In the genomic region with DNA sequence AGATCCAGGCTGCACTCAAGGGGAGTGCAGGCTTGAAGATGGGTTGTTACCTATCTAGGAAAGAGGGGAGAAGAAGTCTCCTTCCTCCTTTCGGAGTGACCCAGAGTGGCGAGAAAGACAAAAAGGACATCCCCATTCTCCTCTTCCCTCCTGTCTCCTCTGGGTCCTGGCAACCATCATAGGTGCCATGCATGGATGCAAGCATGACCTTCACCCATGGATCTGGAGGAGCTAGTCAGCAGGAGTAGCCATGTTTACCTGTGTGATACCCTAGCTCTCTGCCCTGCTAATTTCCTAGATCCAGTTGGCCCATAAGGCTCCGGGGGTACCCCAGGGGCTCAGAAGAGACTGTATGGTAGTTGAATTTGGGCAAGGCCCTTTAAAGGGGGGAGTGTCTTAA, we compare ENCODE assay signal across 1 cellular context.
TF ChIP-seq lines count a peak whose summit lies in the region.

No MANE protein-coding gene starts in this region.

TF ChIP-seq in K562, 482 proteins besides CTCF, POLR2A, EP300 and RAD21 (continued from another document and continues in another):
- TF ChIP-seq, protein P1, sequence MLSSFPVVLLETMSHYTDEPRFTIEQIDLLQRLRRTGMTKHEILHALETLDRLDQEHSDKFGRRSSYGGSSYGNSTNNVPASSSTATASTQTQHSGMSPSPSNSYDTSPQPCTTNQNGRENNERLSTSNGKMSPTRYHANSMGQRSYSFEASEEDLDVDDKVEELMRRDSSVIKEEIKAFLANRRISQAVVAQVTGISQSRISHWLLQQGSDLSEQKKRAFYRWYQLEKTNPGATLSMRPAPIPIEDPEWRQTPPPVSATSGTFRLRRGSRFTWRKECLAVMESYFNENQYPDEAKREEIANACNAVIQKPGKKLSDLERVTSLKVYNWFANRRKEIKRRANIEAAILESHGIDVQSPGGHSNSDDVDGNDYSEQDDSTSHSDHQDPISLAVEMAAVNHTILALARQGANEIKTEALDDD (IDR thresholded peaks at IDR 0.05): no peak
- TF ChIP-seq NELFE (IDR thresholded peaks at IDR 0.05; ENCODE audit: insufficient read depth, insufficient read length) (no peak), ZNF197 (CRISPR knock-in tag; IDR thresholded peaks at IDR 0.05; ENCODE audit: low read depth) (no peak), ERF (CRISPR knock-in tag; IDR thresholded peaks at IDR 0.05) (0 out of 2 replicates have a peak, but pooled peaks have one; percentile 39), HCFC1 (IDR thresholded peaks at IDR 0.05; ENCODE audit: low read depth, low read length) (0 out of 2 replicates have a peak, but pooled peaks have one; percentile 17), EGR1 (conservative IDR thresholded peaks at IDR 0.05) (no peak), ZNF830 (CRISPR knock-in tag; IDR thresholded peaks at IDR 0.05) (no peak), TEAD4 (IDR thresholded peaks at IDR 0.05; ENCODE audit: low read length) (no peak), TEAD4 (CRISPR knock-in tag; IDR thresholded peaks at IDR 0.05; ENCODE audit: borderline replicate concordance) (no peak), HLTF (IDR thresholded peaks at IDR 0.05) (peak; percentile 99), NBN (IDR thresholded peaks at IDR 0.05; ENCODE audit: low read depth) (no peak), PRMT5 (CRISPR knock-in tag; IDR thresholded peaks at IDR 0.05) (no peak), ZFP36 (IDR thresholded peaks at IDR 0.05; ENCODE audit: low read depth, low read length, partially characterized antibody) (peak; percentile 81), GABPB2 (CRISPR knock-in tag; conservative IDR thresholded peaks at IDR 0.05) (no peak), ZNF696 (CRISPR knock-in tag; conservative IDR thresholded peaks at IDR 0.05) (no peak), U2AF2 (optimal IDR thresholded peaks at IDR 0.05; ENCODE audit: low read depth, low read length) (no peak), ATF7 (IDR thresholded peaks at IDR 0.05) (0 out of 2 replicates have a peak, but pooled peaks have one; percentile 21), MYNN (IDR thresholded peaks at IDR 0.05) (peak; percentile 50; the same call in 1 of the 2 replicates), MYNN (CRISPR knock-in tag; IDR thresholded peaks at IDR 0.05) (no peak), ZKSCAN8 (CRISPR knock-in tag; IDR thresholded peaks at IDR 0.05) (no peak), ZNF79 (CRISPR knock-in tag; IDR thresholded peaks at IDR 0.05; ENCODE audit: low read depth) (no peak), ZNF239 (CRISPR knock-in tag; IDR thresholded peaks at IDR 0.05) (no peak), ETV6 (IDR thresholded peaks at IDR 0.05; ENCODE audit: borderline replicate concordance in 1 of 2, low read depth in 2 of 2, low read length in 1 of 2) (no peak), ETV6 (CRISPR knock-in tag; IDR thresholded peaks at IDR 0.05; ENCODE audit: borderline replicate concordance) (no peak), ZNF507 (tag; conservative IDR thresholded peaks at IDR 0.05) (no peak), ZNF253 (CRISPR knock-in tag; conservative IDR thresholded peaks at IDR 0.05) (no peak), EHMT2 (IDR thresholded peaks at IDR 0.05) (peak; percentile 73; the same call in 1 of the 2 replicates)
- TF ChIP-seq, protein P2, sequence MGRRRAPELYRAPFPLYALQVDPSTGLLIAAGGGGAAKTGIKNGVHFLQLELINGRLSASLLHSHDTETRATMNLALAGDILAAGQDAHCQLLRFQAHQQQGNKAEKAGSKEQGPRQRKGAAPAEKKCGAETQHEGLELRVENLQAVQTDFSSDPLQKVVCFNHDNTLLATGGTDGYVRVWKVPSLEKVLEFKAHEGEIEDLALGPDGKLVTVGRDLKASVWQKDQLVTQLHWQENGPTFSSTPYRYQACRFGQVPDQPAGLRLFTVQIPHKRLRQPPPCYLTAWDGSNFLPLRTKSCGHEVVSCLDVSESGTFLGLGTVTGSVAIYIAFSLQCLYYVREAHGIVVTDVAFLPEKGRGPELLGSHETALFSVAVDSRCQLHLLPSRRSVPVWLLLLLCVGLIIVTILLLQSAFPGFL (CRISPR knock-in tag; IDR thresholded peaks at IDR 0.05): no peak
- TF ChIP-seq, protein P3, sequence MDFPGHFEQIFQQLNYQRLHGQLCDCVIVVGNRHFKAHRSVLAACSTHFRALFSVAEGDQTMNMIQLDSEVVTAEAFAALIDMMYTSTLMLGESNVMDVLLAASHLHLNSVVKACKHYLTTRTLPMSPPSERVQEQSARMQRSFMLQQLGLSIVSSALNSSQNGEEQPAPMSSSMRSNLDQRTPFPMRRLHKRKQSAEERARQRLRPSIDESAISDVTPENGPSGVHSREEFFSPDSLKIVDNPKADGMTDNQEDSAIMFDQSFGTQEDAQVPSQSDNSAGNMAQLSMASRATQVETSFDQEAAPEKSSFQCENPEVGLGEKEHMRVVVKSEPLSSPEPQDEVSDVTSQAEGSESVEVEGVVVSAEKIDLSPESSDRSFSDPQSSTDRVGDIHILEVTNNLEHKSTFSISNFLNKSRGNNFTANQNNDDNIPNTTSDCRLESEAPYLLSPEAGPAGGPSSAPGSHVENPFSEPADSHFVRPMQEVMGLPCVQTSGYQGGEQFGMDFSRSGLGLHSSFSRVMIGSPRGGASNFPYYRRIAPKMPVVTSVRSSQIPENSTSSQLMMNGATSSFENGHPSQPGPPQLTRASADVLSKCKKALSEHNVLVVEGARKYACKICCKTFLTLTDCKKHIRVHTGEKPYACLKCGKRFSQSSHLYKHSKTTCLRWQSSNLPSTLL (IDR thresholded peaks at IDR 0.05): no peak
- TF ChIP-seq, protein P4, sequence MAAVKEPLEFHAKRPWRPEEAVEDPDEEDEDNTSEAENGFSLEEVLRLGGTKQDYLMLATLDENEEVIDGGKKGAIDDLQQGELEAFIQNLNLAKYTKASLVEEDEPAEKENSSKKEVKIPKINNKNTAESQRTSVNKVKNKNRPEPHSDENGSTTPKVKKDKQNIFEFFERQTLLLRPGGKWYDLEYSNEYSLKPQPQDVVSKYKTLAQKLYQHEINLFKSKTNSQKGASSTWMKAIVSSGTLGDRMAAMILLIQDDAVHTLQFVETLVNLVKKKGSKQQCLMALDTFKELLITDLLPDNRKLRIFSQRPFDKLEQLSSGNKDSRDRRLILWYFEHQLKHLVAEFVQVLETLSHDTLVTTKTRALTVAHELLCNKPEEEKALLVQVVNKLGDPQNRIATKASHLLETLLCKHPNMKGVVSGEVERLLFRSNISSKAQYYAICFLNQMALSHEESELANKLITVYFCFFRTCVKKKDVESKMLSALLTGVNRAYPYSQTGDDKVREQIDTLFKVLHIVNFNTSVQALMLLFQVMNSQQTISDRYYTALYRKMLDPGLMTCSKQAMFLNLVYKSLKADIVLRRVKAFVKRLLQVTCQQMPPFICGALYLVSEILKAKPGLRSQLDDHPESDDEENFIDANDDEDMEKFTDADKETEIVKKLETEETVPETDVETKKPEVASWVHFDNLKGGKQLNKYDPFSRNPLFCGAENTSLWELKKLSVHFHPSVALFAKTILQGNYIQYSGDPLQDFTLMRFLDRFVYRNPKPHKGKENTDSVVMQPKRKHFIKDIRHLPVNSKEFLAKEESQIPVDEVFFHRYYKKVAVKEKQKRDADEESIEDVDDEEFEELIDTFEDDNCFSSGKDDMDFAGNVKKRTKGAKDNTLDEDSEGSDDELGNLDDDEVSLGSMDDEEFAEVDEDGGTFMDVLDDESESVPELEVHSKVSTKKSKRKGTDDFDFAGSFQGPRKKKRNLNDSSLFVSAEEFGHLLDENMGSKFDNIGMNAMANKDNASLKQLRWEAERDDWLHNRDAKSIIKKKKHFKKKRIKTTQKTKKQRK (IDR thresholded peaks at IDR 0.05; ENCODE audit: borderline replicate concordance, low read depth, low read length): peak; percentile 71
- TF ChIP-seq, protein P5, sequence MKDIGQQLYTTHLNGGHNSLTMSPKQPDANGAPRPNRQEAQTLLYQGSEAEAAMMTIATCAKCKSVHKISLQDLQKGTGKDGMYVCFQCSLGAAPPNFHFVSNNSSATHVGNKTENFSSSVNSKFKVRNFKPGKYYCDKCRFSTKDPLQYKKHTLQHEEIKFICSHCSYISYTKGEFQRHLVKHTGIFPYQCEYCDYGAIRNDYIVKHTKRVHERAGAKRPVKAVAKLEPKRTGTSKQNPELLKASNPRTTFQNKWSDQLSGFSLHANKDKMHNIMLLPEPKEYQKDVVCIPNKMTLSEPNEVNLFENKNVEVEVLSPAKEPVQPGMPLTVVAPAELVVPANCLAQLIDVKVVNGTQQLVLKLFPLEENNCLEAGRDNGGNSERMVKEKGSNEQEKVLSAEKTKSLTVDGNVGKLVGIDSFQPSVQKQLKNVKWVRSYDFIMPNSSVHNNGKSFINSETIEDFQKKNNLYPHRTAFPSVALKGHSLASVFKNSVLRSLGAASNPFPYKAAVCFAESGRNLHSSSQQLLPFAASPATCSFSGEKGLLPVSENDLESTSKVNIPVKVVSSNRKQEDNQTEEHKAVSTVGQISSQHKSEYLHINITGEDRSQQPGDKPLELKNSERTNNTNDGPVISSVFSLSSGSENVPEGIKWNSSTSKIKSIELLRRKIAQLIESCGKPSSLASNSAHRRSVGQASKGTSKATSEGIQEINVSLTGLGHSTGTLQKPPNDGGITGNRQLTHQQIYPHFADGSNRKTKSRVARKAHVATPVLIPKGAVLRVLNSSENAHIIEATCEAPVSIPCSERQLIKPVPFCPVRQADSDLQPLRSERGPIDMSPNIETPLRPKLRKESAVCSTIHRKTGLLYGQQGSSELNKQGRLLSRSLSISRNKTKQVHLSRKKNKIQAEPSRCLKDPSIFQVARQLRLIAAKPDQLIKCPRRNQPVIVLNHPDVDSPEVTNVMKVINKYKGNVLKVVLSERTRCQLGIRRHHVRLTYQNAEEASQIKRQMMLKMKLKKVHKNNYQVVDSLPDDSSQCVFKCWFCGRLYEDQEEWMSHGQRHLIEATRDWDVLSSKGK (CRISPR knock-in tag; IDR thresholded peaks at IDR 0.05): no peak
- TF ChIP-seq, protein P6, sequence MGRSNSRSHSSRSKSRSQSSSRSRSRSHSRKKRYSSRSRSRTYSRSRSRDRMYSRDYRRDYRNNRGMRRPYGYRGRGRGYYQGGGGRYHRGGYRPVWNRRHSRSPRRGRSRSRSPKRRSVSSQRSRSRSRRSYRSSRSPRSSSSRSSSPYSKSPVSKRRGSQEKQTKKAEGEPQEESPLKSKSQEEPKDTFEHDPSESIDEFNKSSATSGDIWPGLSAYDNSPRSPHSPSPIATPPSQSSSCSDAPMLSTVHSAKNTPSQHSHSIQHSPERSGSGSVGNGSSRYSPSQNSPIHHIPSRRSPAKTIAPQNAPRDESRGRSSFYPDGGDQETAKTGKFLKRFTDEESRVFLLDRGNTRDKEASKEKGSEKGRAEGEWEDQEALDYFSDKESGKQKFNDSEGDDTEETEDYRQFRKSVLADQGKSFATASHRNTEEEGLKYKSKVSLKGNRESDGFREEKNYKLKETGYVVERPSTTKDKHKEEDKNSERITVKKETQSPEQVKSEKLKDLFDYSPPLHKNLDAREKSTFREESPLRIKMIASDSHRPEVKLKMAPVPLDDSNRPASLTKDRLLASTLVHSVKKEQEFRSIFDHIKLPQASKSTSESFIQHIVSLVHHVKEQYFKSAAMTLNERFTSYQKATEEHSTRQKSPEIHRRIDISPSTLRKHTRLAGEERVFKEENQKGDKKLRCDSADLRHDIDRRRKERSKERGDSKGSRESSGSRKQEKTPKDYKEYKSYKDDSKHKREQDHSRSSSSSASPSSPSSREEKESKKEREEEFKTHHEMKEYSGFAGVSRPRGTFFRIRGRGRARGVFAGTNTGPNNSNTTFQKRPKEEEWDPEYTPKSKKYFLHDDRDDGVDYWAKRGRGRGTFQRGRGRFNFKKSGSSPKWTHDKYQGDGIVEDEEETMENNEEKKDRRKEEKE (IDR thresholded peaks at IDR 0.05; ENCODE audit: borderline replicate concordance in 1 of 2, control insufficient read depth in 1 of 2, low read depth in 2 of 2, low read length in 1 of 2): no peak
- TF ChIP-seq, protein P7, sequence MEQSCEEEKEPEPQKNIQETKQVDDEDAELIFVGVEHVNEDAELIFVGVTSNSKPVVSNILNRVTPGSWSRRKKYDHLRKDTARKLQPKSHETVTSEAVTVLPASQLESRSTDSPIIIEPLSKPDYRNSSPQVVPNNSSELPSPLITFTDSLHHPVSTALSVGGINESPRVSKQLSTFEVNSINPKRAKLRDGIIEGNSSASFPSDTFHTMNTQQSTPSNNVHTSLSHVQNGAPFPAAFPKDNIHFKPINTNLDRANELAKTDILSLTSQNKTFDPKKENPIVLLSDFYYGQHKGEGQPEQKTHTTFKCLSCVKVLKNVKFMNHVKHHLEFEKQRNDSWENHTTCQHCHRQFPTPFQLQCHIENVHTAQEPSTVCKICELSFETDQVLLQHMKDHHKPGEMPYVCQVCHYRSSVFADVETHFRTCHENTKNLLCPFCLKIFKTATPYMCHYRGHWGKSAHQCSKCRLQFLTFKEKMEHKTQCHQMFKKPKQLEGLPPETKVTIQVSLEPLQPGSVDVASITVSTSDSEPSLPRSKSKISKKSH (CRISPR knock-in tag; IDR thresholded peaks at IDR 0.05): peak; percentile 98
- TF ChIP-seq, protein P8, sequence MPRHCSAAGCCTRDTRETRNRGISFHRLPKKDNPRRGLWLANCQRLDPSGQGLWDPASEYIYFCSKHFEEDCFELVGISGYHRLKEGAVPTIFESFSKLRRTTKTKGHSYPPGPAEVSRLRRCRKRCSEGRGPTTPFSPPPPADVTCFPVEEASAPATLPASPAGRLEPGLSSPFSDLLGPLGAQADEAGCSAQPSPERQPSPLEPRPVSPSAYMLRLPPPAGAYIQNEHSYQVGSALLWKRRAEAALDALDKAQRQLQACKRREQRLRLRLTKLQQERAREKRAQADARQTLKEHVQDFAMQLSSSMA (CRISPR knock-in tag; IDR thresholded peaks at IDR 0.05): no peak
- TF ChIP-seq, protein P9, sequence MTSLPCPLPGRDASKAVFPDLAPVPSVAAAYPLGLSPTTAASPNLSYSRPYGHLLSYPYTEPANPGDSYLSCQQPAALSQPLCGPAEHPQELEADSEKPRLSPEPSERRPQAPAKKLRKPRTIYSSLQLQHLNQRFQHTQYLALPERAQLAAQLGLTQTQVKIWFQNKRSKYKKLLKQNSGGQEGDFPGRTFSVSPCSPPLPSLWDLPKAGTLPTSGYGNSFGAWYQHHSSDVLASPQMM (CRISPR knock-in tag; IDR thresholded peaks at IDR 0.05): no peak
- TF ChIP-seq, protein P10, sequence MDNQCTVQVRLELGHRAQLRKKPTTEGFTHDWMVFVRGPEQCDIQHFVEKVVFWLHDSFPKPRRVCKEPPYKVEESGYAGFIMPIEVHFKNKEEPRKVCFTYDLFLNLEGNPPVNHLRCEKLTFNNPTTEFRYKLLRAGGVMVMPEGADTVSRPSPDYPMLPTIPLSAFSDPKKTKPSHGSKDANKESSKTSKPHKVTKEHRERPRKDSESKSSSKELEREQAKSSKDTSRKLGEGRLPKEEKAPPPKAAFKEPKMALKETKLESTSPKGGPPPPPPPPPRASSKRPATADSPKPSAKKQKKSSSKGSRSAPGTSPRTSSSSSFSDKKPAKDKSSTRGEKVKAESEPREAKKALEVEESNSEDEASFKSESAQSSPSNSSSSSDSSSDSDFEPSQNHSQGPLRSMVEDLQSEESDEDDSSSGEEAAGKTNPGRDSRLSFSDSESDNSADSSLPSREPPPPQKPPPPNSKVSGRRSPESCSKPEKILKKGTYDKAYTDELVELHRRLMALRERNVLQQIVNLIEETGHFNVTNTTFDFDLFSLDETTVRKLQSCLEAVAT (IDR thresholded peaks at IDR 0.05): no peak
- TF ChIP-seq, protein P11, sequence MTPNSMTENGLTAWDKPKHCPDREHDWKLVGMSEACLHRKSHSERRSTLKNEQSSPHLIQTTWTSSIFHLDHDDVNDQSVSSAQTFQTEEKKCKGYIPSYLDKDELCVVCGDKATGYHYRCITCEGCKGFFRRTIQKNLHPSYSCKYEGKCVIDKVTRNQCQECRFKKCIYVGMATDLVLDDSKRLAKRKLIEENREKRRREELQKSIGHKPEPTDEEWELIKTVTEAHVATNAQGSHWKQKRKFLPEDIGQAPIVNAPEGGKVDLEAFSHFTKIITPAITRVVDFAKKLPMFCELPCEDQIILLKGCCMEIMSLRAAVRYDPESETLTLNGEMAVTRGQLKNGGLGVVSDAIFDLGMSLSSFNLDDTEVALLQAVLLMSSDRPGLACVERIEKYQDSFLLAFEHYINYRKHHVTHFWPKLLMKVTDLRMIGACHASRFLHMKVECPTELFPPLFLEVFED (CRISPR knock-in tag; conservative IDR thresholded peaks at IDR 0.05): no peak
- TF ChIP-seq, protein P12, sequence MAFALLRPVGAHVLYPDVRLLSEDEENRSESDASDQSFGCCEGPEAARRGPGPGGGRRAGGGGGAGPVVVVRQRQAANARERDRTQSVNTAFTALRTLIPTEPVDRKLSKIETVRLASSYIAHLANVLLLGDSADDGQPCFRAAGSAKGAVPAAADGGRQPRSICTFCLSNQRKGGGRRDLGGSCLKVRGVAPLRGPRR (CRISPR knock-in tag; IDR thresholded peaks at IDR 0.05): no peak
